Comparison of ENCODE assay signal across 11 cellular contexts in the genomic region with DNA sequence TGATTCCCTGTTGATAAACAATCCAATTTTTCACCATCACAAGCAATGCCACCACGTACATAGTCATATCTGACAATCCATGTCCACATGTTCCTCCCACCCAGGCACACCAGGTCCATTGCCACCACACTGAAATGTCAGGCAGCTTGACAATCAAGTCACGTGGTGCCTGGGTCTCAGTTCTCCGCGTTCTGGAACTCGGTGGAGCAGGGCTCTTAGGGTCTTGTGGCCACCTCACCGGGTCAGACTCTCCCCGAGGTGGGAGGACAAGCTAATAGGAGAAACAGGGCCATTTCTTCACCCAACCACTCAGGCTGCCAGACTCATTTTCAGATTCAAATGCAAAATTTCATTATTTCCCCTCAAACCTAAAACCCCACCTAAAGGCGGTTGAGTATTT.
DNase-seq lines count a peak whose midpoint lies in the region; ATAC-seq and TF ChIP-seq lines count a peak whose summit lies in the region.
"Had no signal": no experiment of that assay in that cellular context is flagged by ENCODE, and none has a peak within 500 bp of the region (broad histone marks: within the 10 kb centered on the region; RNA-seq: fewer than 3 reads in every experiment).

No MANE protein-coding gene starts in this region.

- TF ChIP-seq CTCF in heart left ventricle (IDR thresholded peaks at IDR 0.05) (no peak), left ventricle myocardium inferior (IDR thresholded peaks at IDR 0.05; ENCODE audit: borderline replicate concordance) (no peak), parathyroid adenoma (IDR thresholded peaks at IDR 0.05) (no peak), uterus (IDR thresholded peaks at IDR 0.05) (no peak)

- 78 to 90% (median 86%) methylated on average over 8 of the region's 8 CpGs for WGBS in heart left ventricle, 4 donors

- H3K27me3 ChIP-seq in heart left ventricle: peaks cover 0 to 14% (median 0%) of the 10 kb centered on the region in 9 donors
- no peaks in the 10 kb centered on the region for H3K27me3 ChIP-seq in left ventricle myocardium inferior (ENCODE audit: low read depth)
- H3K27me3 ChIP-seq in parathyroid adenoma (ENCODE audit: control insufficient read depth, insufficient read depth, low read length): no peaks in the 10 kb centered on the region
- no peaks in the 10 kb centered on the region for H3K27me3 ChIP-seq in uterus

- H3K4me1 ChIP-seq in heart left ventricle: peaks cover 0 to 21% (median 11%) of the 10 kb centered on the region in 12 donors
- H3K4me1 ChIP-seq in left ventricle myocardium inferior: peaks cover 17% of the 10 kb centered on the region
- no peaks in the 10 kb centered on the region for H3K4me1 ChIP-seq in parathyroid adenoma
- no peaks in the 10 kb centered on the region for H3K4me1 ChIP-seq in uterus

- peak overlapping the region; percentile 65 for H3K4me2 ChIP-seq in parathyroid adenoma (ENCODE audit: low read length)

- H3K79me2 ChIP-seq in parathyroid adenoma: no peaks in the 10 kb centered on the region

- H3K9me3 ChIP-seq in heart left ventricle: peaks cover 0 to 11% (median 0%) of the 10 kb centered on the region in 12 donors
- H3K9me3 ChIP-seq in left ventricle myocardium inferior (replicated peaks): peaks cover 5% of the 10 kb centered on the region
- H3K9me3 ChIP-seq in parathyroid adenoma (ENCODE audit: control insufficient read depth, low read length): no peaks in the 10 kb centered on the region
- no peaks in the 10 kb centered on the region for H3K9me3 ChIP-seq in uterus

- TF ChIP-seq POLR2A in heart left ventricle (IDR thresholded peaks at IDR 0.05) (no peak), uterus (IDR thresholded peaks at IDR 0.05) (no peak)

- H3K4me3 ChIP-seq in heart left ventricle (peak overlapping the region in 9 of 12 donors; percentile 44 to 53 (median 50)), left ventricle myocardium inferior (peak overlapping the region; percentile 56), parathyroid adenoma (ENCODE audit: low read depth, low read length) (peak overlapping the region; percentile 31), uterus (peak overlapping the region in 1 of 2 donors; percentile 35)

- H3K36me3 ChIP-seq in heart left ventricle (no peaks in the 10 kb centered on the region), left ventricle myocardium inferior (no peaks in the 10 kb centered on the region), parathyroid adenoma (ENCODE audit: control insufficient read depth, insufficient read depth, low read length) (no peaks in the 10 kb centered on the region), uterus (no peaks in the 10 kb centered on the region)

- H3K27ac ChIP-seq in heart left ventricle (peak overlapping the region; percentile 66 to 92 (median 84)), left ventricle myocardium inferior (replicated peaks) (peak overlapping the region; percentile 87), parathyroid adenoma (peak overlapping the region; percentile 29), uterus (peak overlapping the region; percentile 90)

- ATAC-seq in heart left ventricle: peak in 1 of 4 donors; percentile 3
- ATAC-seq in GM19324 (IDR thresholded peaks at IDR 0.05; ENCODE audit: low FRiP score, unreplicated experiment): no peak
- ATAC-seq: HCT116 had no signal

- intact Hi-C loops in heart left ventricle (cut with DNase I): loop anchor here in 6 of 10 donors (2.0 to 10.0 kb wide), 3 partner anchors 201 to 203 kb away; partner anchors contain the start of gene GAS1 (in 6 of the 6)
- intact Hi-C loops in cardiac septum (cut with DNase I): loop anchor here (2.0 to 5.0 kb wide), 3 partner anchors 61 to 199 kb away; no protein-coding TSS in a partner anchor
- intact Hi-C loops in left ventricle myocardium inferior (cut with micrococcal nuclease): no loop called here
- intact Hi-C loops in uterus (cut with DNase I; ENCODE audit: low total_unique reads): no loop called here

- DNase-seq in heart left ventricle: peak in 1 of 5 donors; percentile 12
- no peak for DNase-seq in cardiac septum (ENCODE audit: low spot score)
- DNase-seq in left ventricle myocardium inferior: no peak
- no peak for DNase-seq in uterus
- no peak for DNase-seq in NCI-H187 (lab: John Stamatoyannopoulos, UW)
- no peak for DNase-seq in DMS53 treated with DMSO at 0.1 percent for 48 hours (lab: John Stamatoyannopoulos, UW; ENCODE audit: unreplicated experiment)
- DNase-seq: activated effector memory CD4-positive, alpha-beta T cell treated with Interleukin-2 at 50 U/mL for 16 hours; immature natural killer cell had no signal

- H3K9ac ChIP-seq in parathyroid adenoma: no peak overlapping the region

- H2AFZ ChIP-seq in parathyroid adenoma: peak overlapping the region; percentile 59

Comparison
In these comparisons a context has a peak if more than half of its experiments do, and no peak if none do; other contexts are left out.
1. intact Hi-C loops: an anchor here in heart left ventricle (2.0 to 10.0 kb wide) and cardiac septum (2.0 to 5.0 kb wide); none called in left ventricle myocardium inferior and uterus.
2. H3K27ac ChIP-seq: peak in every context shown above with its lines; median percentile 90 in uterus; 87 in left ventricle myocardium inferior; 84 in heart left ventricle; 29 in parathyroid adenoma.